In the genomic region with DNA sequence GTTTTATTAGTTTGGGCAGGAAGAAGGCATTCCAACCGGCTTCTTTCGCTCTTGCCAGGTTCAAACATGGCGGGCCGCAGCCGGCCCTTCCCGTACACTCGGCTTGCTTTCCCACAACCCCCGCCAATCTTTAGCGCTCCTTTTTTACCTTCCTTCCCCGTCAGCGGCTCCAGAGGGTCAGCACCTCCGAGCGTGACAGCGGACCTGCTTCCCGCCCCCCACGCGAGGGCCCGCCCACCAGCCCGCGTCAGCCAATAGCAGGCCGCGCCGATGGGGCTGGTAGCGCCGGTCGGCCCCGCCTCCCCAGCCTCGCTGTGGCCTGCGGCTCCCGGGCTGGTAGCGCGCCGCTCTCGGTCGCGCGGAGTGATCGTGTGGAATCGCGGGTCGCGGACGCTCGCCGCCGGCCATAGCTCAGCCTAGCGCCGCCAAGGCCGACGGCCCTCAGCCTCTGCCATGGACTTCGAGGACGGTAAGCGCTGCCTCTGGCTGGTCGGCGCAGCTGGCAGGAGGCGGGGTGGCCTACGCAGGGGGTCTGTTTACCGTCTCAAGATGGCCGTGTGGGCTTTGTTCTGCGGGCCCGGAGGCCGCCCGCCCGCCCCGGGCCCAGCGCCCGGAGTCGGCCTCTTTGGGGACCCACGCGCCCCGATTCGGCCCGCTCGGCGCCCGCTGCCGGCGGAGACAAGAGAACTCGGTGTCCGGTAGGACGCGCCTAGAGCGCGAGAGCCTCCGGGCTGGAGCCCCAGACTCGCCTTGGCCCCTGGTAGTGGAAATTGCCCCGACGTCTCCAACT, we compare ENCODE assay signal across 8 cellular contexts.
DNase-seq lines count a peak whose midpoint lies in the region; ATAC-seq, FAIRE-seq and TF ChIP-seq lines count a peak whose summit lies in the region.

A gene with protein sequence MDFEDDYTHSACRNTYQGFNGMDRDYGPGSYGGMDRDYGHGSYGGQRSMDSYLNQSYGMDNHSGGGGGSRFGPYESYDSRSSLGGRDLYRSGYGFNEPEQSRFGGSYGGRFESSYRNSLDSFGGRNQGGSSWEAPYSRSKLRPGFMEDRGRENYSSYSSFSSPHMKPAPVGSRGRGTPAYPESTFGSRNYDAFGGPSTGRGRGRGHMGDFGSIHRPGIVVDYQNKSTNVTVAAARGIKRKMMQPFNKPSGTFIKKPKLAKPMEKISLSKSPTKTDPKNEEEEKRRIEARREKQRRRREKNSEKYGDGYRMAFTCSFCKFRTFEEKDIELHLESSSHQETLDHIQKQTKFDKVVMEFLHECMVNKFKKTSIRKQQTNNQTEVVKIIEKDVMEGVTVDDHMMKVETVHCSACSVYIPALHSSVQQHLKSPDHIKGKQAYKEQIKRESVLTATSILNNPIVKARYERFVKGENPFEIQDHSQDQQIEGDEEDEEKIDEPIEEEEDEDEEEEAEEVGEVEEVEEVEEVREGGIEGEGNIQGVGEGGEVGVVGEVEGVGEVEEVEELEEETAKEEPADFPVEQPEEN (plus strand): TSS at position 306 of the 790 bp plus-strand sequence. CDS start 148 bp downstream, at position 454.

- TF ChIP-seq POLR2A in GM18951 (IDR thresholded peaks at IDR 0.05; ENCODE audit: extremely low read depth, insufficient read depth, insufficient read length), result peak; percentile 98

- DNase-seq in AG09309 (ENCODE audit: low read depth) (peak; percentile 91), NCI-H345 treated with DMSO at 0.1 percent for 48 hours (lab: John Stamatoyannopoulos, UW; ENCODE audit: unreplicated experiment) (peak; percentile 89)
- peak; percentile 87 to 92 (median 88) for DNase-seq in activated CD4-positive, CD25-positive, alpha-beta regulatory T cell (lab: John Stamatoyannopoulos, UW)
- peak; percentile 91 for DNase-seq in central memory CD4-positive, alpha-beta T cell
- peak; percentile 94 for DNase-seq in stimulated activated CD4-positive, alpha-beta T cell treated with anti-CD3 and anti-CD28 coated beads, Interleukin-12 subunit alpha, Interleukin-12 subunit beta, amount 100 ng/mL, for 4 hours

- peak; percentile 96 for ATAC-seq in HG03196 (IDR thresholded peaks at IDR 0.05; ENCODE audit: unreplicated experiment)

- in situ Hi-C loops in GM18951 (cut with MboI; ENCODE audit: low sequenced_read_pairs, unreplicated experiment), result loop anchor here (5.0 to 25.0 kb wide), 2 partner anchors 193 to 358 kb away; partner anchors contain the start of gene LRRC8C

- peak; percentile 17 for FAIRE-seq in islet of Langerhans (lab: Jason Lieb, UNC)

- no peak for TF ChIP-seq CTCF in AG09309 (IDR thresholded peaks at IDR 0.05; ENCODE audit: control insufficient read depth, insufficient read depth, low read depth, low read length, missing control alignments)

- H3K4me3 ChIP-seq in AG09309 (ENCODE audit: control insufficient read depth, low read depth, low read length), result peak within 1 kb of the TSS; percentile 74

Comparison
In these comparisons a context has a peak if more than half of its experiments do, and no peak if none do; other contexts are left out.
1. Peak in every context shown above with its lines: DNase-seq, ATAC-seq and H3K4me3 ChIP-seq.